In genomic region chr4:138374947-138375346, GRCh38 we compare ENCODE assay signal across 32 cellular contexts.
"Had no signal": no experiment of that assay in that cellular context is flagged by ENCODE, and none has a peak within 500 bp of the region (broad histone marks: within the 10 kb centered on the region; RNA-seq: fewer than 3 reads in every experiment).

No MANE protein-coding gene starts in this region.

- H2AFZ ChIP-seq: neural progenitor cell, parathyroid adenoma had no signal

- H3K4me1 Mint-ChIP-seq: naive B cell; naive thymus-derived CD8-positive, alpha-beta T cell; natural killer cell; nephron progenitor cell; neural crest cell; neural progenitor cell had no signal

- H3K4me2 ChIP-seq: neural progenitor cell, smooth muscle cell had no signal

- DNase-seq: naive B cell; naive thymus-derived CD8-positive, alpha-beta T cell; natural killer cell; nephron progenitor cell; nucleus accumbens; occipital lobe; ovary; pancreas; posterior cingulate gyrus; psoas muscle; retina; right cardiac atrium; right lobe of liver; sigmoid colon; small intestine; spleen; stimulated activated CD4-positive, alpha-beta T cell treated with anti-CD3 and anti-CD28 coated beads, Interleukin-12 subunit alpha, Interleukin-12 subunit beta, amount 100 ng/mL, for 4 hours; stimulated activated CD4-positive, alpha-beta T cell treated with anti-CD3 and anti-CD28 coated beads, Interleukin-15, amount 100 ng/mL, for 24 hours; stimulated activated CD4-positive, alpha-beta T cell treated with anti-CD3 and anti-CD28 coated beads, Interleukin-1b, Interleukin-23, amount 100 ng/mL, for 48 hours; stimulated activated CD4-positive, alpha-beta T cell treated with anti-CD3 and anti-CD28 coated beads, Interleukin-2, amount 100 ng/mL, for 24 hours had no signal

- H3K27me3 Mint-ChIP-seq: naive B cell; naive thymus-derived CD8-positive, alpha-beta T cell; natural killer cell treated with Interleukin-12 subunit alpha and Interleukin-12 subunit beta and Interleukin-15 and Interleukin-18, amount 100 ng/mL, for 72 hours; progenitor cell of endocrine pancreas had no signal

- H3K9me3 ChIP-seq: neutrophil, ovary, pancreas, prostate gland, psoas muscle, right lobe of liver had no signal

- H3K27ac ChIP-seq: neural progenitor cell, neutrophil, ovary, pancreas, parathyroid adenoma, prostate gland, psoas muscle, right atrium auricular region, right lobe of liver, sigmoid colon, skin epidermis, spleen had no signal

- FAIRE-seq: pancreas, small intestine had no signal

- H3K4me3 ChIP-seq: neural progenitor cell, ovary, pancreas, prostate gland, psoas muscle, right atrium auricular region, right lobe of liver, sigmoid colon, skin epidermis, smooth muscle cell, spleen had no signal

- H3K27me3 ChIP-seq: neural progenitor cell, neutrophil, ovary, pancreas, right atrium auricular region, right lobe of liver, sigmoid colon, spleen had no signal

- H3K36me3 ChIP-seq: neural progenitor cell, neutrophil, ovary, pancreas, prostate gland, right atrium auricular region, right lobe of liver, sigmoid colon, spleen had no signal

- H3K4me1 ChIP-seq: neural progenitor cell, pancreas, parathyroid adenoma, prostate gland, psoas muscle, right atrium auricular region, right lobe of liver, sigmoid colon, spleen had no signal

- H3K27ac Mint-ChIP-seq: naive B cell; naive thymus-derived CD8-positive, alpha-beta T cell; natural killer cell; natural killer cell treated with Interleukin-12 subunit alpha and Interleukin-12 subunit beta and Interleukin-15 and Interleukin-18, amount 100 ng/mL, for 72 hours; nephron; nephron progenitor cell; neural progenitor cell; progenitor cell of endocrine pancreas had no signal

- H3K9ac ChIP-seq: neural progenitor cell, parathyroid adenoma had no signal

- H3K4me3 Mint-ChIP-seq: naive thymus-derived CD8-positive, alpha-beta T cell; natural killer cell; natural killer cell treated with Interleukin-12 subunit alpha and Interleukin-12 subunit beta and Interleukin-15 and Interleukin-18, amount 100 ng/mL, for 72 hours; nephron; nephron progenitor cell; neural crest cell; neural progenitor cell had no signal

- H3K79me2 ChIP-seq: parathyroid adenoma had no signal

- H3K36me3 Mint-ChIP-seq: naive B cell, neural progenitor cell had no signal

- ATAC-seq: naive thymus-derived CD8-positive, alpha-beta T cell; natural killer cell; natural killer cell treated with Interleukin-12 subunit alpha and Interleukin-12 subunit beta and Interleukin-15 and Interleukin-18, amount 100 ng/mL, for 72 hours; pancreas; psoas muscle; right cardiac atrium; right lobe of liver; sciatic nerve had no signal
